Comparison of ENCODE assay signal across 8 cellular contexts in genomic region chr11:33742249-33742851, GRCh38. TPM values are rescaled to one million over a fixed set of nuclear protein-coding genes. Genes with fewer than 3 reads are reported as not detected.
DNase-seq lines count a peak whose midpoint lies in the region; ATAC-seq, FAIRE-seq and TF ChIP-seq lines count a peak whose summit lies in the region.

No MANE protein-coding gene starts in this region.

- H3K4me3 Mint-ChIP-seq in activated T-helper 1 cell treated with anti-CD3 and anti-CD28 coated beads, Interleukin-12 subunit alpha, Interleukin-12 subunit beta, Interleukin-2, Interleukin-4 antibody, amounts not matched to agents 30 ng/mL and 10 ng/mL and 1 ng/mL, durations not matched to agents 14 hours and 24 hours and 36 hours, result no peak overlapping the region

- H3K27ac ChIP-seq in 22Rv1, result no peak overlapping the region
- peak overlapping the region; percentile 32; the same call in 1 of the 2 replicates for H3K27ac ChIP-seq in Panc1 (ENCODE audit: low read length)
- H3K27ac ChIP-seq in foreskin keratinocyte, result no peak overlapping the region
- H3K27ac ChIP-seq in small intestine (ENCODE audit: low read depth in 1 of 2, low read length in 1 of 2), result no peak overlapping the region

- CTCF ChIA-PET in Panc1 (lab: Charles Lee), result interaction anchor here (0.6 to 1.6 kb wide), 15 partner anchors 8 to 381 kb away, joined by 3 to 18 read pairs (median 3); partner anchors contain the start of gene C11orf91

- peak; percentile 82 for ATAC-seq in Panc1
- ATAC-seq in foreskin keratinocyte, result peak; percentile 55
- no peak for ATAC-seq in GM19328 (IDR thresholded peaks at IDR 0.05; ENCODE audit: unreplicated experiment)

- H3K27ac Mint-ChIP-seq in activated T-helper 1 cell treated with anti-CD3 and anti-CD28 coated beads, Interleukin-12 subunit alpha, Interleukin-12 subunit beta, Interleukin-2, Interleukin-4 antibody, amounts not matched to agents 30 ng/mL and 10 ng/mL and 1 ng/mL, durations not matched to agents 14 hours and 24 hours and 36 hours, result no peak overlapping the region

- BruUV-seq in Panc1 (replicated peaks; lab: Mats Ljungman, UMichigan), result no TSS peak

- H3K27me3 ChIP-seq in Panc1 (ENCODE audit: control insufficient read depth, insufficient read depth, low read length), result no peaks in the 10 kb centered on the region
- H3K27me3 ChIP-seq in foreskin keratinocyte, result no peaks in the 10 kb centered on the region
- H3K27me3 ChIP-seq in small intestine (ENCODE audit: control insufficient read depth in 2 of 2, insufficient read depth in 2 of 2, low read length in 2 of 2), result no peaks in the 10 kb centered on the region

- peaks cover 21% of the 10 kb centered on the region for H3K36me3 Mint-ChIP-seq in activated T-helper 1 cell treated with anti-CD3 and anti-CD28 coated beads, Interleukin-12 subunit alpha, Interleukin-12 subunit beta, Interleukin-2, Interleukin-4 antibody, amounts not matched to agents 30 ng/mL and 10 ng/mL and 1 ng/mL, durations not matched to agents 14 hours and 24 hours and 36 hours (ENCODE audit: low read depth)

- H3K9me3 Mint-ChIP-seq in activated T-helper 1 cell treated with anti-CD3 and anti-CD28 coated beads, Interleukin-12 subunit alpha, Interleukin-12 subunit beta, Interleukin-2, Interleukin-4 antibody, amounts not matched to agents 30 ng/mL and 10 ng/mL and 1 ng/mL, durations not matched to agents 14 hours and 24 hours and 36 hours, result no peaks in the 10 kb centered on the region

- H3K4me3 ChIP-seq in Panc1 (ENCODE audit: low read depth in 2 of 2, low read length in 2 of 2) (no peak overlapping the region), small intestine (ENCODE audit: low read depth in 1 of 2, low read length in 2 of 2) (no peak overlapping the region)

- peak; percentile 69 for TF ChIP-seq CTCF in 22Rv1 (IDR thresholded peaks at IDR 0.05)
- TF ChIP-seq CTCF in GM13976 (IDR thresholded peaks at IDR 0.05; ENCODE audit: borderline replicate concordance, control extremely low read depth, extremely low read depth, insufficient read depth, missing control alignments), result peak; percentile 15
- TF ChIP-seq CTCF in Panc1 (IDR thresholded peaks at IDR 0.05), result peak; percentile 65
- peak; percentile 77 for TF ChIP-seq CTCF in foreskin keratinocyte (conservative IDR thresholded peaks at IDR 0.05)

- peak; percentile 75 for FAIRE-seq in small intestine (lab: Jason Lieb, UNC)

- no peaks in the 10 kb centered on the region for H3K27me3 Mint-ChIP-seq in activated T-helper 1 cell treated with anti-CD3 and anti-CD28 coated beads, Interleukin-12 subunit alpha, Interleukin-12 subunit beta, Interleukin-2, Interleukin-4 antibody, amounts not matched to agents 30 ng/mL and 10 ng/mL and 1 ng/mL, durations not matched to agents 14 hours and 24 hours and 36 hours (ENCODE audit: insufficient read depth)

- POLR2A ChIA-PET in Panc1 (lab: Charles Lee), result no interaction called here

- DNase-seq in GM13976 (ENCODE audit: low spot score), result no peak
- no peak for DNase-seq in Panc1 (ENCODE audit: low read depth, low spot score)
- no peak for DNase-seq in foreskin keratinocyte
- peak; percentile 46 for DNase-seq in small intestine
- DNase-seq in activated T-helper 1 cell treated with anti-CD3 and anti-CD28 coated beads, Interleukin-12 subunit alpha, Interleukin-12 subunit beta, Interleukin-2, Interleukin-4 antibody, amounts not matched to agents 30 ng/mL and 10 ng/mL and 1 ng/mL, durations not matched to agents 14 hours and 24 hours and 36 hours (ENCODE audit: low spot score), result no peak
- DNase-seq in NCI-H2081 (lab: John Stamatoyannopoulos, UW), result no peak

- H3K4me1 ChIP-seq in Panc1 (ENCODE audit: control insufficient read depth, insufficient read depth, low read length), result peaks cover 15% of the 10 kb centered on the region
- H3K4me1 ChIP-seq in foreskin keratinocyte, result peaks cover 10% of the 10 kb centered on the region
- no peaks in the 10 kb centered on the region for H3K4me1 ChIP-seq in small intestine (ENCODE audit: control insufficient read depth in 2 of 2, insufficient read depth in 1 of 2, low read depth in 1 of 2, low read length in 1 of 2)

- H3K36me3 ChIP-seq in Panc1 (ENCODE audit: control insufficient read depth, insufficient read depth, low read length), result no peaks in the 10 kb centered on the region; the same call in 1 of the 2 replicates
- peaks cover 3 to 4% of the 10 kb centered on the region in 2 donors for H3K36me3 ChIP-seq in small intestine (ENCODE audit: control insufficient read depth in 2 of 2, insufficient read depth in 2 of 2, low read length in 2 of 2)

- no peaks in the 10 kb centered on the region for H3K4me1 Mint-ChIP-seq in activated T-helper 1 cell treated with anti-CD3 and anti-CD28 coated beads, Interleukin-12 subunit alpha, Interleukin-12 subunit beta, Interleukin-2, Interleukin-4 antibody, amounts not matched to agents 30 ng/mL and 10 ng/mL and 1 ng/mL, durations not matched to agents 14 hours and 24 hours and 36 hours (ENCODE audit: low read depth)

- in situ Hi-C loops in GM13976 (cut with MboI; ENCODE audit: low sequenced_read_pairs, unreplicated experiment), result loop anchor here (10.0 kb wide), 1 partner anchor 368 kb away; the partner anchor contains the start of gene KIAA1549L
- in situ Hi-C loops in Panc1 (cut with HindIII; ENCODE audit: low pct_unique_long_range_greater_than_20kb, low sequenced_read_pairs), result no loop called here

- intact Hi-C loops in Panc1 (cut with micrococcal nuclease; ENCODE audit: unreplicated experiment), result loop anchor here (5.0 kb wide), 1 partner anchor 380 kb away; no protein-coding TSS in a partner anchor
- intact Hi-C loops in activated T-helper 1 cell treated with anti-CD3 and anti-CD28 coated beads, Interleukin-12 subunit alpha, Interleukin-12 subunit beta, Interleukin-2, Interleukin-4 antibody, amounts not matched to agents 30 ng/mL and 10 ng/mL and 1 ng/mL, durations not matched to agents 14 hours and 24 hours and 36 hours (cut with micrococcal nuclease), result loop anchor here (1.0 kb wide), 3 partner anchors 26 to 380 kb away; no protein-coding TSS in a partner anchor

- H3K9me3 ChIP-seq in Panc1 (ENCODE audit: control insufficient read depth, insufficient read depth, low read depth, low read length), result no peaks in the 10 kb centered on the region
- H3K9me3 ChIP-seq in small intestine (ENCODE audit: control insufficient read depth, low read depth), result no peaks in the 10 kb centered on the region

- WGBS in small intestine, 3 donors, result 75 to 84% (median 83%) methylated on average over 3 of the region's 3 CpGs

RNA-seq across cellular contexts. Expression of gene CD59, which starts 6.1 kb away (rescaled TPM):
- total RNA-seq in Panc1 (2021; ENCODE audit: unreplicated experiment) (736 TPM), foreskin keratinocyte (670 and 816 TPM in 2 replicates)
- 456 TPM for polyA plus RNA-seq in Panc1 (2012; ENCODE audit: insufficient read length)
- polyA plus RNA-seq in foreskin keratinocyte (645 and 724 TPM in 2 replicates), small intestine (100 to 1,000 TPM in 1 of 3 donors, 10 to 100 TPM in 2; 19.2 to 203 (median 30.0) TPM)
- 140 and 143 TPM in 2 replicates for total RNA-seq in activated T-helper 1 cell treated with anti-CD3 and anti-CD28 coated beads, Interleukin-12 subunit alpha, Interleukin-12 subunit beta, Interleukin-2, Interleukin-4 antibody, amounts not matched to agents 30 ng/mL and 10 ng/mL and 1 ng/mL, durations not matched to agents 14 hours and 24 hours and 36 hours

RNA-seq across cellular contexts. Expression of gene FBXO3, which starts 32.0 kb away (rescaled TPM):
- total RNA-seq in Panc1 (2021; ENCODE audit: unreplicated experiment), result 22.3 TPM
- polyA plus RNA-seq in Panc1 (2012; ENCODE audit: insufficient read length), result 15.2 TPM
- 34.0 and 34.9 TPM in 2 replicates for total RNA-seq in foreskin keratinocyte
- polyA plus RNA-seq in foreskin keratinocyte, result 14.5 and 15.5 TPM in 2 replicates
- 10 to 100 TPM; 19.5 to 23.3 (median 21.3) TPM for polyA plus RNA-seq in small intestine
- 18.6 and 24.3 TPM in 2 replicates for total RNA-seq in activated T-helper 1 cell treated with anti-CD3 and anti-CD28 coated beads, Interleukin-12 subunit alpha, Interleukin-12 subunit beta, Interleukin-2, Interleukin-4 antibody, amounts not matched to agents 30 ng/mL and 10 ng/mL and 1 ng/mL, durations not matched to agents 14 hours and 24 hours and 36 hours

RNA-seq across cellular contexts. Expression of gene C11orf91, which starts 41.7 kb away (rescaled TPM):
- total RNA-seq in Panc1 (2021; ENCODE audit: unreplicated experiment) (1.3 TPM), foreskin keratinocyte (0.18 and 0.41 TPM in 2 replicates)
- polyA plus RNA-seq in Panc1 (2012; ENCODE audit: insufficient read length), result not detected
- polyA plus RNA-seq in foreskin keratinocyte (0.20 and 0.50 TPM in 2 replicates), small intestine (not detected)
- 0.23 TPM in 1 of 2 replicates, not detected in the other for total RNA-seq in activated T-helper 1 cell treated with anti-CD3 and anti-CD28 coated beads, Interleukin-12 subunit alpha, Interleukin-12 subunit beta, Interleukin-2, Interleukin-4 antibody, amounts not matched to agents 30 ng/mL and 10 ng/mL and 1 ng/mL, durations not matched to agents 14 hours and 24 hours and 36 hours

Comparison
In these comparisons a context has a peak if more than half of its experiments do, and no peak if none do; other contexts are left out.
1. CTCF ChIP-seq: peak in every context shown above with its lines; median percentile 77 in foreskin keratinocyte; 69 in 22Rv1; 65 in Panc1; 15 in GM13976.